ENCODE assay signal across 10 cellular contexts in genomic region chr12:45615268-45615667, GRCh38.
DNase-seq lines count a peak whose midpoint lies in the region; ATAC-seq and TF ChIP-seq lines count a peak whose summit lies in the region.
"Had no signal": no experiment of that assay in that cellular context is flagged by ENCODE, and none has a peak within 500 bp of the region (broad histone marks: within the 10 kb centered on the region; RNA-seq: fewer than 3 reads in every experiment).

No MANE protein-coding gene starts in this region.

- no peak overlapping the region for H3K4me3 ChIP-seq in HFF-Myc (replicated peaks; ENCODE audit: low read depth, low read length)
- H3K4me3 ChIP-seq in smooth muscle cell = no peak overlapping the region
- H3K4me3 ChIP-seq in tibial nerve = no peak overlapping the region

- TF ChIP-seq CTCF in HFF-Myc (IDR thresholded peaks at IDR 0.05; ENCODE audit: low read depth, low read length, missing control alignments) (no peak), smooth muscle cell (IDR thresholded peaks at IDR 0.05; ENCODE audit: borderline replicate concordance, insufficient read depth, poor library complexity, severe bottlenecking) (no peak), tibial nerve (IDR thresholded peaks at IDR 0.05) (no peak)

- H4K20me1 ChIP-seq in smooth muscle cell (ENCODE audit: low read depth) = no peaks in the 10 kb centered on the region

- DNase-seq in HFF-Myc (ENCODE audit: extremely low read depth, low read depth) (peak; percentile 57), NCI-H526 (lab: John Stamatoyannopoulos, UW) (peak; percentile 82 to 86), dermis blood vessel endothelial cell (peak; percentile 30), smooth muscle cell (lab: John Stamatoyannopoulos, UW; ENCODE audit: unreplicated experiment) (no peak), tibial nerve (ENCODE audit: low spot score in 2 of 2) (no peak)
- DNase-seq in activated naive CD4-positive, alpha-beta T cell (lab: John Stamatoyannopoulos, UW) = no peak
- DNase-seq: activated CD4-positive, alpha-beta T cell treated with anti-CD3 and anti-CD28 coated beads, Interleukin-2, amount 50 U/mL, for 4 hours; islet precursor cell; stimulated activated naive CD8-positive, alpha-beta T cell treated with anti-CD3 and anti-CD28 coated beads, Interleukin-15, Interleukin-2, amounts not matched to agents 100 U/mL and 50 U/mL, for 24 hours had no signal

- no peaks in the 10 kb centered on the region for H3K79me2 ChIP-seq in smooth muscle cell (ENCODE audit: low read depth)

- H3K9me3 ChIP-seq in smooth muscle cell (replicated peaks; ENCODE audit: low read depth) (no peaks in the 10 kb centered on the region), tibial nerve (no peaks in the 10 kb centered on the region)

- H3F3A ChIP-seq in smooth muscle cell (ENCODE audit: low read depth) = no peaks in the 10 kb centered on the region

- no peaks in the 10 kb centered on the region for H3K27me3 ChIP-seq in smooth muscle cell (ENCODE audit: low read depth)
- peaks cover 0 to 3% of the 10 kb centered on the region in 2 donors for H3K27me3 ChIP-seq in tibial nerve

- H3K36me3 ChIP-seq in smooth muscle cell (ENCODE audit: low read depth) = no peaks in the 10 kb centered on the region
- no peaks in the 10 kb centered on the region for H3K36me3 ChIP-seq in tibial nerve

- ATAC-seq in GM19452 (IDR thresholded peaks at IDR 0.05; ENCODE audit: unreplicated experiment) = no peak
- ATAC-seq: stimulated activated naive CD8-positive, alpha-beta T cell treated with anti-CD3 and anti-CD28 coated beads, Interleukin-15, Interleukin-2, amounts not matched to agents 100 U/mL and 50 U/mL, for 24 hours had no signal

- H3K9ac ChIP-seq in smooth muscle cell (ENCODE audit: low read depth) = no peak overlapping the region

- no peak for TF ChIP-seq POLR2A in tibial nerve (IDR thresholded peaks at IDR 0.05)

- H3K27ac ChIP-seq in smooth muscle cell (ENCODE audit: low read depth) (no peak overlapping the region), tibial nerve (no peak overlapping the region)

- no peak overlapping the region for H2AFZ ChIP-seq in smooth muscle cell (ENCODE audit: low read depth)

- H3K4me2 ChIP-seq in smooth muscle cell = peak overlapping the region; percentile 50

- H3K4me1 ChIP-seq in smooth muscle cell (ENCODE audit: low read depth) (peaks cover 4% of the 10 kb centered on the region), tibial nerve (peaks cover 0 to 12% (median 0%) of the 10 kb centered on the region in 4 donors)

- no peak for TF ChIP-seq EP300 in tibial nerve (IDR thresholded peaks at IDR 0.05)

- 21% methylated on average over 1 of the region's 1 CpG for WGBS in smooth muscle cell (ENCODE audit: low lambda C conversion rate)
- WGBS in tibial nerve, 2 donors = 13% methylated on average over 1 of the region's 1 CpG

Comparison
In these comparisons a context has a peak if more than half of its experiments do, and no peak if none do; other contexts are left out.
1. DNase-seq: peak in HFF-Myc (single experiment), NCI-H526 (2 of 2) and dermis blood vessel endothelial cell (single experiment); none in smooth muscle cell (single experiment), activated naive CD4-positive, alpha-beta T cell (0 of 4) and tibial nerve (0 of 2).